ENCODE assay signal across 23 cellular contexts in the genomic region with DNA sequence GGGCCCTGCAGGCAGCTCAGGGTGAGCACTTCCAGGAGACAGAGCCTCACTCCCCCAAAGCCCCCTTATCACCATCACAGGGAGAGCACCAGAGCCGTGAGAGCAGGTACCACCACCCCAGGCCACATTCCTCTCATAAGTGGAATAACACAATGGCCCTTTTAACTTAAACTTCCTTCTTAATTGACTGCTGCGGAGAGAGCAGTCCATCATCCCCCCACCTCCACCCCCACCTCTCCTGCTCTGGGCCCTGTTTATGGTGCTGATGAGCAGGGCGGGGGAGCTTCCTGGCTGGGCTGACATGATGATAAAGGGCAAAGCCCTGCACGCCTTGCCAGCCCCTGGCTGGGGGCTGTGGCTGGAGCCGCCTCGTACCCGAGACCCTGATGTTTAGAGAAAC.
"Had no signal": no experiment of that assay in that cellular context is flagged by ENCODE, and none has a peak within 500 bp of the region (broad histone marks: within the 10 kb centered on the region; RNA-seq: fewer than 3 reads in every experiment).

No MANE protein-coding gene starts in this region.

- H3K27me3 ChIP-seq: body of pancreas, cardiac muscle cell, right lobe of liver, suprapubic skin, tibial nerve, vagina had no signal

- H3K36me3 Mint-ChIP-seq: activated CD4-positive, alpha-beta memory T cell treated with anti-CD3 and anti-CD28 coated beads for 36 hours had no signal

- H3K27ac Mint-ChIP-seq: activated CD4-positive, alpha-beta memory T cell treated with anti-CD3 and anti-CD28 coated beads for 36 hours; activated naive CD4-positive, alpha-beta T cell treated with anti-CD3 and anti-CD28 coated beads for 36 hours; dendritic cell treated with granulocyte-macrophage colony-stimulating factor and Interleukin-4, amounts not matched to agents 40 ng/mL and 50 ng/mL, for 4 days; T-helper 17 cell had no signal

- H3K4me3 Mint-ChIP-seq: activated CD4-positive, alpha-beta memory T cell treated with anti-CD3 and anti-CD28 coated beads for 36 hours; activated naive CD4-positive, alpha-beta T cell treated with anti-CD3 and anti-CD28 coated beads for 36 hours; dendritic cell treated with granulocyte-macrophage colony-stimulating factor and Interleukin-4, amounts not matched to agents 40 ng/mL and 50 ng/mL, for 4 days; T-helper 17 cell had no signal

- H3K9me3 Mint-ChIP-seq: activated CD4-positive, alpha-beta memory T cell treated with anti-CD3 and anti-CD28 coated beads for 36 hours; activated naive CD4-positive, alpha-beta T cell treated with anti-CD3 and anti-CD28 coated beads for 36 hours; dendritic cell treated with granulocyte-macrophage colony-stimulating factor and Interleukin-4, amounts not matched to agents 40 ng/mL and 50 ng/mL, for 4 days had no signal

- H3K9me3 ChIP-seq: body of pancreas, right lobe of liver, stomach, suprapubic skin, tibial nerve, vagina had no signal

- ATAC-seq: body of pancreas, left ventricle myocardium superior, right lobe of liver, T-helper 17 cell had no signal

- DNase-seq: activated CD4-positive, alpha-beta memory T cell treated with anti-CD3 and anti-CD28 coated beads for 36 hours; activated CD4-positive, alpha-beta T cell treated with anti-CD3 and anti-CD28 coated beads for 48 hours; activated CD4-positive, CD25-positive, alpha-beta regulatory T cell; activated effector memory CD4-positive, alpha-beta T cell treated with Interleukin-2 at 50 U/mL for 16 hours; activated naive CD4-positive, alpha-beta T cell treated with anti-CD3 and anti-CD28 coated beads for 36 hours; activated T-cell treated with anti-CD3 and anti-CD28 coated beads, Interleukin-2, amount 50 U/mL, for 48 hours; body of pancreas; effector CD4-positive, alpha-beta T cell; erythroblast; foreskin fibroblast; left ventricle myocardium superior; mammary epithelial cell; occipital lobe; right lobe of liver; stimulated activated CD4-positive, alpha-beta T cell treated with anti-CD3 and anti-CD28 coated beads, Interleukin-1b, Interleukin-23, amount 100 ng/mL, for 48 hours; stomach; T-helper 17 cell had no signal

- H3K4me1 ChIP-seq: body of pancreas, right lobe of liver, stomach, suprapubic skin, vagina had no signal

- H3K4me3 ChIP-seq: body of pancreas, cardiac muscle cell, right lobe of liver, skin epidermis, stomach, suprapubic skin, tibial nerve, vagina had no signal

- H3K27ac ChIP-seq: body of pancreas, cardiac muscle cell, right lobe of liver, skin epidermis, stomach, suprapubic skin, tibial nerve, vagina had no signal

- H3K36me3 ChIP-seq: cardiac muscle cell, right lobe of liver, stomach, suprapubic skin, tibial nerve, vagina had no signal
